ENCODE assay signal across 22 cellular contexts in the genomic region with DNA sequence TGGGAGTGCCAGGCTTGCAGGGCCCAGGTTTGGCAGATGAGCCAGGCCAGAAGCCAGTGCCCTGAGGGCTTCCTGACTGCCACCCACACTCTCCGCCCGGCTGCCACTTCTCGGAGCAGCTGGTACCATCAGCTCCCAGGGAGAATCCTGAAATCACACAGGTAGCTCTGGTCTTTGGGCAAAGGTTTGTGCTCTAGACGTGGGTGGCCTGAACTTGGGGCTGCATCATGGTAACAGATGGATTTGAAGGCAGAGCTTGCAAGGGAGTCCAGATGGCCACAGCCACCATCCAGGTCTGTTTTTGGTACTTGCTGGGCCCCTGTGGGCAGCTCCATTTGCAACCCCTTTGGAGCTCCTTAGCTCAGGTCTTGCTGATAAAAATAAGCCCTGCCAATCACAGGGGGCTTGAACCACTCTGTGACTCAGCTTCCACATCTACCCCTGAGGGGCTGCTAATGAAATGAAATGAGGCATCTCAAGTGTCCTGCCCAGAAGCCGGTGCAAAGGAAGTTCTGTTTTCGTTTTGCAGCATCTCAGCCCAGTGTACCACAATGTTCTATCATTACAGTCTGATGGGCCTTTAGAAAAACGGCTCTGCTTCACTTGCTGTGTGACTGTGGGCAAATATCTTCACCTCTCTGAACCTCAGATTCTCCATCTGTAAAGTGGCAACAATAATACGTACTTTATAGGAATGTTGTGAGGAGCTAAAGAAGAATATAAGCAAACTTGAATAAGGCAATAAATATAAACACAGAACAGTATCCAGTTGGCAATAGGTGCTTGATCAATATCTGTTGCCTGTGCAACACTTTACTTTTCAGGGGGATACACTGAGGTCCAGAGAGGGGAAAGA. TPM values are rescaled to one million over a fixed set of nuclear protein-coding genes. Genes with fewer than 3 reads are reported as not detected.
DNase-seq lines count a peak whose midpoint lies in the region; ATAC-seq and TF ChIP-seq lines count a peak whose summit lies in the region.
"Had no signal": no experiment of that assay in that cellular context is flagged by ENCODE, and none has a peak within 500 bp of the region (broad histone marks: within the 10 kb centered on the region; RNA-seq: fewer than 3 reads in every experiment).

No MANE protein-coding gene starts in this region.

- ATAC-seq in Right ventricle myocardium inferior = peak; percentile 75
- ATAC-seq: stimulated activated naive B cell treated with anti-CD40 and anti-IgM and Interleukin-4, amounts not matched to agents 10 μg/mL and 1 μg/mL and 100 μg/mL, for 72 hours had no signal

- DNase-seq in Right ventricle myocardium inferior (ENCODE audit: missing footprints) (no peak), right atrium auricular region (ENCODE audit: low spot score) (no peak), NCI-H69 (lab: John Stamatoyannopoulos, UW) (peak; percentile 77), cerebellum (ENCODE audit: low spot score) (peak; percentile 92), prostate gland (ENCODE audit: low spot score) (peak; percentile 54), mesenteric fat pad (ENCODE audit: low spot score) (no peak), NOMO-1 treated with dmso at 0.1 percent for 144 hours (lab: John Stamatoyannopoulos, UW; ENCODE audit: unreplicated experiment) (no peak)
- no peak for DNase-seq in NK-92 treated with Interleukin-12 subunit alpha and Interleukin-12 subunit beta, amount 100 ng/mL, for 24 hours (lab: John Stamatoyannopoulos, UW)
- DNase-seq: activated CD4-positive, alpha-beta T cell treated with anti-CD3 and anti-CD28 coated beads, Interleukin-2, amount 50 U/mL, for 4 hours; immature natural killer cell; Kasumi-1; NCI-H1092; NCI-H2081 treated with DMSO at 0.1 percent for 48 hours; nucleus accumbens; stimulated activated naive B cell treated with anti-CD40 and anti-IgM and Interleukin-4, amounts not matched to agents 10 μg/mL and 1 μg/mL and 100 μg/mL, for 72 hours had no signal

- no peak overlapping the region for H3K27ac ChIP-seq in right atrium auricular region
- H3K27ac ChIP-seq in prostate gland = no peak overlapping the region
- H3K27ac ChIP-seq: A549, adrenal gland, VCaP had no signal

- H3K9me3 ChIP-seq in right atrium auricular region (no peaks in the 10 kb centered on the region), prostate gland (no peaks in the 10 kb centered on the region)
- H3K9me3 ChIP-seq: A549, adrenal gland had no signal

- no peak overlapping the region for H3K4me3 ChIP-seq in right atrium auricular region
- no peak overlapping the region for H3K4me3 ChIP-seq in prostate gland
- H3K4me3 ChIP-seq: A549, adrenal gland had no signal

- WGBS in prostate gland = 55% methylated on average over 6 of the region's 8 CpGs

- TF ChIP-seq CTCF in right atrium auricular region (IDR thresholded peaks at IDR 0.05) (no peak), prostate gland (IDR thresholded peaks at IDR 0.05) (no peak)

- H3K27me3 ChIP-seq in right atrium auricular region (no peaks in the 10 kb centered on the region), prostate gland (replicated peaks; ENCODE audit: insufficient read depth) (no peaks in the 10 kb centered on the region)

- TF ChIP-seq POLR2A in prostate gland (IDR thresholded peaks at IDR 0.05) = no peak

- H3K36me3 ChIP-seq in right atrium auricular region = no peaks in the 10 kb centered on the region
- no peaks in the 10 kb centered on the region for H3K36me3 ChIP-seq in prostate gland
- H3K36me3 ChIP-seq: adrenal gland had no signal

- no peaks in the 10 kb centered on the region for H3K4me1 ChIP-seq in right atrium auricular region
- no peaks in the 10 kb centered on the region for H3K4me1 ChIP-seq in prostate gland (replicated peaks)
- H3K4me1 ChIP-seq: A549, adrenal gland had no signal

- intact Hi-C loops in Right ventricle myocardium inferior (cut with DNase I) (loop anchor here (5.0 kb wide), 1 partner anchor 201 kb away; no protein-coding TSS in a partner anchor), prostate gland (cut with DNase I) (no loop called here)

RNA-seq across cellular contexts. Expression of gene CDH22, which starts 25.1 kb away (rescaled TPM):
- total RNA-seq in Right ventricle myocardium inferior = 5.2 TPM
- total RNA-seq in right atrium auricular region = 1 to 10 TPM in 1 of 2 donors, under 1 TPM in 1; 0.67 to 4.4 TPM
- total RNA-seq in cerebellum = 3.1 TPM
- 1 to 10 TPM; 1.9 to 3.3 TPM for total RNA-seq in prostate gland
- total RNA-seq in mesenteric fat pad = 0.35 TPM
- total RNA-seq: bronchial epithelial cell; HT1080; liver; T-helper 2 cell treated with Interferon-gamma antibody and Interleukin-4, amounts not matched to agents 100 ng/mL and 5 ng/mL, for 36 hours had no signal

Comparison
In these comparisons a context has a peak if more than half of its experiments do, and no peak if none do; other contexts are left out.
1. DNase-seq: peak in NCI-H69 (single experiment), cerebellum (single experiment) and prostate gland (single experiment); none in Right ventricle myocardium inferior (single experiment), right atrium auricular region (single experiment), mesenteric fat pad (single experiment), NOMO-1 treated with dmso at 0.1 percent for 144 hours (single experiment) and NK-92 treated with Interleukin-12 subunit alpha and Interleukin-12 subunit beta, amount 100 ng/mL, for 24 hours (single experiment).